Comparison of ENCODE assay signal across 1 cellular context in the genomic region with DNA sequence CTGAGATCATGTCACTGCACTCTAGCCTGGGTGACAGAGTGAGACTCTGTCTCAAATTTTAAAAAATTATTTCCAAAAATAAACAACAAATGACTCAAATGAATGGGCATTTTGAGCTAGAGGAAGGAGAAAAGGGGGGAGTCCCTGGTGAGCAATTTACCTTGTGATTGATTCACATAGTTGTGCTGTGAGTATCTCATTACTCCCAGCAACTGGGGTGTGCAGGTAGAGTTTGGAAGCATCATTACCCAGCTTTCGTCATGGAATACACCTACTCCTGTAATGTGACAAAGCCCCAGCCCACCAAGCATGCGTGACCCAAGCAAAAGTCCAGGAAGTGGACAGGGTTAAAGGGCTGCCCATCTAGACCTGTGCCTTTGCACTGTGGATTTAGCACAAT.
TF ChIP-seq lines count a peak whose summit lies in the region.

No MANE protein-coding gene starts in this region.

TF ChIP-seq in GM23338, 12 proteins besides CTCF, POLR2A, EP300 and RAD21:
- no peak for TF ChIP-seq ZNF114 (CRISPR knock-in tag; IDR thresholded peaks at IDR 0.05)
- no peak for TF ChIP-seq POLR2AphosphoS5 (IDR thresholded peaks at IDR 0.05; ENCODE audit: low read depth)
- no peak for TF ChIP-seq EZH2phosphoT487 (IDR thresholded peaks at IDR 0.05; ENCODE audit: unreplicated experiment)
- no peak for TF ChIP-seq STAT1 (IDR thresholded peaks at IDR 0.05; ENCODE audit: unreplicated experiment)
- no peak for TF ChIP-seq ZNF462 (CRISPR knock-in tag; IDR thresholded peaks at IDR 0.05)
- no peak for TF ChIP-seq JUNB (IDR thresholded peaks at IDR 0.05; ENCODE audit: unreplicated experiment)
- no peak for TF ChIP-seq CREB1 (CRISPR knock-in tag; IDR thresholded peaks at IDR 0.05; ENCODE audit: low read depth)
